1 cellular context compared by ENCODE assay signal in the genomic region with DNA sequence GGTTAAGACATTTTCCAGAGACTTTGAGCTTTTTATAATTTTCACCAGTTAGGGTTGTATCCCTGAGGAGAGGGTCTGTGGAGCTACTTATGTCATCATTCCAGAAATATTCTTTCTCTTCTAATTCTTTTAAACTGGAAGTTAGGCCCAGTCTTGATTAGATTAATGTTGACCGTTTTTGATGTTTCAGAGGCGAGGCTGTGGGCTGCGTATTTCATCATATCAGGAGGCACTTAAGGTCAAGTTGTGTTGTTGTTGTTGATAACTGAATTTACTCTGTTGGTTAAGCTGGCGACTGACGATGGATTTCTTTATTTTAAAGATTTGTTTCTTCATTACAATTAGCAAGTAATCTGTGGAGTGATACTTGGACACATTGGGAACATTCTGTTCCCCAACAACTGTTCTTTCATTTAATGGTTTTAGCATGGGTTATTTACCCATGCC.
TF ChIP-seq lines count a peak whose summit lies in the region.

No MANE protein-coding gene starts in this region.

TF ChIP-seq in K562, 482 proteins besides CTCF, POLR2A, EP300 and RAD21 (continued from another document and continues in another):
- TF ChIP-seq, protein P1, sequence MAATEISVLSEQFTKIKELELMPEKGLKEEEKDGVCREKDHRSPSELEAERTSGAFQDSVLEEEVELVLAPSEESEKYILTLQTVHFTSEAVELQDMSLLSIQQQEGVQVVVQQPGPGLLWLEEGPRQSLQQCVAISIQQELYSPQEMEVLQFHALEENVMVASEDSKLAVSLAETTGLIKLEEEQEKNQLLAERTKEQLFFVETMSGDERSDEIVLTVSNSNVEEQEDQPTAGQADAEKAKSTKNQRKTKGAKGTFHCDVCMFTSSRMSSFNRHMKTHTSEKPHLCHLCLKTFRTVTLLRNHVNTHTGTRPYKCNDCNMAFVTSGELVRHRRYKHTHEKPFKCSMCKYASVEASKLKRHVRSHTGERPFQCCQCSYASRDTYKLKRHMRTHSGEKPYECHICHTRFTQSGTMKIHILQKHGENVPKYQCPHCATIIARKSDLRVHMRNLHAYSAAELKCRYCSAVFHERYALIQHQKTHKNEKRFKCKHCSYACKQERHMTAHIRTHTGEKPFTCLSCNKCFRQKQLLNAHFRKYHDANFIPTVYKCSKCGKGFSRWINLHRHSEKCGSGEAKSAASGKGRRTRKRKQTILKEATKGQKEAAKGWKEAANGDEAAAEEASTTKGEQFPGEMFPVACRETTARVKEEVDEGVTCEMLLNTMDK (IDR thresholded peaks at IDR 0.05; ENCODE audit: borderline replicate concordance, insufficient read depth, low read depth, low read length, poor library complexity, severe bottlenecking): no peak
- TF ChIP-seq SUPT5H (IDR thresholded peaks at IDR 0.05): no peak
- no peak for TF ChIP-seq ZNF146 (CRISPR knock-in tag; IDR thresholded peaks at IDR 0.05; ENCODE audit: unreplicated experiment)
- TF ChIP-seq, protein P2, sequence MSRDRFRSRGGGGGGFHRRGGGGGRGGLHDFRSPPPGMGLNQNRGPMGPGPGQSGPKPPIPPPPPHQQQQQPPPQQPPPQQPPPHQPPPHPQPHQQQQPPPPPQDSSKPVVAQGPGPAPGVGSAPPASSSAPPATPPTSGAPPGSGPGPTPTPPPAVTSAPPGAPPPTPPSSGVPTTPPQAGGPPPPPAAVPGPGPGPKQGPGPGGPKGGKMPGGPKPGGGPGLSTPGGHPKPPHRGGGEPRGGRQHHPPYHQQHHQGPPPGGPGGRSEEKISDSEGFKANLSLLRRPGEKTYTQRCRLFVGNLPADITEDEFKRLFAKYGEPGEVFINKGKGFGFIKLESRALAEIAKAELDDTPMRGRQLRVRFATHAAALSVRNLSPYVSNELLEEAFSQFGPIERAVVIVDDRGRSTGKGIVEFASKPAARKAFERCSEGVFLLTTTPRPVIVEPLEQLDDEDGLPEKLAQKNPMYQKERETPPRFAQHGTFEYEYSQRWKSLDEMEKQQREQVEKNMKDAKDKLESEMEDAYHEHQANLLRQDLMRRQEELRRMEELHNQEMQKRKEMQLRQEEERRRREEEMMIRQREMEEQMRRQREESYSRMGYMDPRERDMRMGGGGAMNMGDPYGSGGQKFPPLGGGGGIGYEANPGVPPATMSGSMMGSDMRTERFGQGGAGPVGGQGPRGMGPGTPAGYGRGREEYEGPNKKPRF (IDR thresholded peaks at IDR 0.05; ENCODE audit: low read depth, low read length): no peak
- TF ChIP-seq POLR3A (IDR thresholded peaks at IDR 0.05; ENCODE audit: borderline replicate concordance, extremely low read depth, insufficient read depth, insufficient read length): no peak
- no peak for TF ChIP-seq ETV6 (IDR thresholded peaks at IDR 0.05; ENCODE audit: borderline replicate concordance in 1 of 2, low read depth in 2 of 2, low read length in 1 of 2)
- no peak for TF ChIP-seq ETV6 (CRISPR knock-in tag; IDR thresholded peaks at IDR 0.05; ENCODE audit: borderline replicate concordance)
- no peak for TF ChIP-seq ZNF23 (CRISPR knock-in tag; IDR thresholded peaks at IDR 0.05)
- 0 out of 2 replicates have a peak, but pooled peaks have one; percentile 40 for TF ChIP-seq NCOR1 (IDR thresholded peaks at IDR 0.05)
- no peak for TF ChIP-seq BDP1 (IDR thresholded peaks at IDR 0.05; ENCODE audit: insufficient read depth, insufficient read length)
- no peak for TF ChIP-seq ELF2 (CRISPR knock-in tag; IDR thresholded peaks at IDR 0.05)
- no peak for TF ChIP-seq CHD1 (IDR thresholded peaks at IDR 0.05; ENCODE audit: low read length)
- TF ChIP-seq CBX8 (IDR thresholded peaks at IDR 0.05; ENCODE audit: borderline replicate concordance, extremely low read depth, low read depth, low read length, poor library complexity, severe bottlenecking): no peak
- no peak for TF ChIP-seq ZNF79 (CRISPR knock-in tag; IDR thresholded peaks at IDR 0.05; ENCODE audit: low read depth)
- no peak for TF ChIP-seq NR2C2 (CRISPR knock-in tag; IDR thresholded peaks at IDR 0.05)
- no peak; the same call in 1 of the 2 replicates for TF ChIP-seq NR2C2 (tag; IDR thresholded peaks at IDR 0.05)
- TF ChIP-seq, protein P3, sequence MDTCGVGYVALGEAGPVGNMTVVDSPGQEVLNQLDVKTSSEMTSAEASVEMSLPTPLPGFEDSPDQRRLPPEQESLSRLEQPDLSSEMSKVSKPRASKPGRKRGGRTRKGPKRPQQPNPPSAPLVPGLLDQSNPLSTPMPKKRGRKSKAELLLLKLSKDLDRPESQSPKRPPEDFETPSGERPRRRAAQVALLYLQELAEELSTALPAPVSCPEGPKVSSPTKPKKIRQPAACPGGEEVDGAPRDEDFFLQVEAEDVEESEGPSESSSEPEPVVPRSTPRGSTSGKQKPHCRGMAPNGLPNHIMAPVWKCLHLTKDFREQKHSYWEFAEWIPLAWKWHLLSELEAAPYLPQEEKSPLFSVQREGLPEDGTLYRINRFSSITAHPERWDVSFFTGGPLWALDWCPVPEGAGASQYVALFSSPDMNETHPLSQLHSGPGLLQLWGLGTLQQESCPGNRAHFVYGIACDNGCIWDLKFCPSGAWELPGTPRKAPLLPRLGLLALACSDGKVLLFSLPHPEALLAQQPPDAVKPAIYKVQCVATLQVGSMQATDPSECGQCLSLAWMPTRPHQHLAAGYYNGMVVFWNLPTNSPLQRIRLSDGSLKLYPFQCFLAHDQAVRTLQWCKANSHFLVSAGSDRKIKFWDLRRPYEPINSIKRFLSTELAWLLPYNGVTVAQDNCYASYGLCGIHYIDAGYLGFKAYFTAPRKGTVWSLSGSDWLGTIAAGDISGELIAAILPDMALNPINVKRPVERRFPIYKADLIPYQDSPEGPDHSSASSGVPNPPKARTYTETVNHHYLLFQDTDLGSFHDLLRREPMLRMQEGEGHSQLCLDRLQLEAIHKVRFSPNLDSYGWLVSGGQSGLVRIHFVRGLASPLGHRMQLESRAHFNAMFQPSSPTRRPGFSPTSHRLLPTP (IDR thresholded peaks at IDR 0.05; ENCODE audit: borderline replicate concordance, extremely low read depth, insufficient read length): no peak
- no peak for TF ChIP-seq FIP1L1 (IDR thresholded peaks at IDR 0.05; ENCODE audit: low read depth, low read length, poor library complexity, severe bottlenecking)
- peak; percentile 61 for TF ChIP-seq MEIS2 (IDR thresholded peaks at IDR 0.05; ENCODE audit: partially characterized antibody)
- TF ChIP-seq, protein P4, sequence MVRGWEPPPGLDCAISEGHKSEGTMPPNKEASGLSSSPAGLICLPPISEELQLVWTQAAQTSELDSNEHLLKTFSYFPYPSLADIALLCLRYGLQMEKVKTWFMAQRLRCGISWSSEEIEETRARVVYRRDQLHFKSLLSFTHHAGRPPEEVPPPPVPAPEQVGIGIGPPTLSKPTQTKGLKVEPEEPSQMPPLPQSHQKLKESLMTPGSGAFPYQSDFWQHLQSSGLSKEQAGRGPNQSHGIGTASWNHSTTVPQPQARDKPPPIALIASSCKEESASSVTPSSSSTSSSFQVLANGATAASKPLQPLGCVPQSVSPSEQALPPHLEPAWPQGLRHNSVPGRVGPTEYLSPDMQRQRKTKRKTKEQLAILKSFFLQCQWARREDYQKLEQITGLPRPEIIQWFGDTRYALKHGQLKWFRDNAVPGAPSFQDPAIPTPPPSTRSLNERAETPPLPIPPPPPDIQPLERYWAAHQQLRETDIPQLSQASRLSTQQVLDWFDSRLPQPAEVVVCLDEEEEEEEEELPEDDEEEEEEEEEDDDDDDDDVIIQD (CRISPR knock-in tag; IDR thresholded peaks at IDR 0.05): no peak
- no peak for TF ChIP-seq ZFP1 (CRISPR knock-in tag; IDR thresholded peaks at IDR 0.05)
- no peak for TF ChIP-seq POLR2B (IDR thresholded peaks at IDR 0.05; ENCODE audit: low read depth, partially characterized antibody)
- TF ChIP-seq ZNF282 (CRISPR knock-in tag; IDR thresholded peaks at IDR 0.05): no peak
- TF ChIP-seq, protein P5, sequence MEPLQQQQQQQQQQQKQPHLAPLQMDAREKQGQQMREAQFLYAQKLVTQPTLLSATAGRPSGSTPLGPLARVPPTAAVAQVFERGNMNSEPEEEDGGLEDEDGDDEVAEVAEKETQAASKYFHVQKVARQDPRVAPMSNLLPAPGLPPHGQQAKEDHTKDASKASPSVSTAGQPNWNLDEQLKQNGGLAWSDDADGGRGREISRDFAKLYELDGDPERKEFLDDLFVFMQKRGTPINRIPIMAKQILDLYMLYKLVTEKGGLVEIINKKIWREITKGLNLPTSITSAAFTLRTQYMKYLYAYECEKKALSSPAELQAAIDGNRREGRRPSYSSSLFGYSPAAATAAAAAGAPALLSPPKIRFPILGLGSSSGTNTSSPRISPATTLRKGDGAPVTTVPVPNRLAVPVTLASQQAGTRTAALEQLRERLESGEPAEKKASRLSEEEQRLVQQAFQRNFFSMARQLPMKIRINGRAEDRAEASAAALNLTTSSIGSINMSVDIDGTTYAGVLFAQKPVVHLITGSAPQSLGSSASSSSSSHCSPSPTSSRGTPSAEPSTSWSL (CRISPR knock-in tag; IDR thresholded peaks at IDR 0.05; ENCODE audit: borderline replicate concordance): no peak
- no peak for TF ChIP-seq SMAD3 (CRISPR knock-in tag; conservative IDR thresholded peaks at IDR 0.05)
- no peak for TF ChIP-seq GTF2F1 (IDR thresholded peaks at IDR 0.05; ENCODE audit: low read depth, low read length)
- TF ChIP-seq FOXP1 (CRISPR knock-in tag; IDR thresholded peaks at IDR 0.05): 0 out of 2 replicates have a peak, but pooled peaks have one; percentile 57
- TF ChIP-seq BCL6 (CRISPR knock-in tag; IDR thresholded peaks at IDR 0.05): no peak
- TF ChIP-seq THRAP3 (IDR thresholded peaks at IDR 0.05; ENCODE audit: borderline replicate concordance): no peak
- no peak for TF ChIP-seq YY1 (IDR thresholded peaks at IDR 0.05; ENCODE audit: borderline replicate concordance in 1 of 3, control insufficient read depth in 1 of 3, extremely low read depth in 1 of 3, insufficient read depth in 3 of 3, insufficient read length in 1 of 3, insufficient replicate concordance in 2 of 3, low read depth in 1 of 3, low read length in 2 of 3)
- TF ChIP-seq NCOA4 (IDR thresholded peaks at IDR 0.05; ENCODE audit: partially characterized antibody): no peak
- TF ChIP-seq SETDB1 (IDR thresholded peaks at IDR 0.05; ENCODE audit: low read length): no peak
- no peak for TF ChIP-seq TEAD1 (CRISPR knock-in tag; IDR thresholded peaks at IDR 0.05)
- no peak for TF ChIP-seq NUFIP1 (IDR thresholded peaks at IDR 0.05; ENCODE audit: partially characterized antibody)
- TF ChIP-seq RHOXF2B (CRISPR knock-in tag; conservative IDR thresholded peaks at IDR 0.05): no peak
- TF ChIP-seq SRSF3 (IDR thresholded peaks at IDR 0.05; ENCODE audit: insufficient read depth, low read length): no peak
- no peak for TF ChIP-seq EHMT2 (IDR thresholded peaks at IDR 0.05)
- no peak for TF ChIP-seq ZNF124 (CRISPR knock-in tag; IDR thresholded peaks at IDR 0.05)
- TF ChIP-seq POLR2AphosphoS5 (IDR thresholded peaks at IDR 0.05; ENCODE audit: control insufficient read depth, insufficient read depth, low read depth, low read length): no peak
- TF ChIP-seq, protein P6, sequence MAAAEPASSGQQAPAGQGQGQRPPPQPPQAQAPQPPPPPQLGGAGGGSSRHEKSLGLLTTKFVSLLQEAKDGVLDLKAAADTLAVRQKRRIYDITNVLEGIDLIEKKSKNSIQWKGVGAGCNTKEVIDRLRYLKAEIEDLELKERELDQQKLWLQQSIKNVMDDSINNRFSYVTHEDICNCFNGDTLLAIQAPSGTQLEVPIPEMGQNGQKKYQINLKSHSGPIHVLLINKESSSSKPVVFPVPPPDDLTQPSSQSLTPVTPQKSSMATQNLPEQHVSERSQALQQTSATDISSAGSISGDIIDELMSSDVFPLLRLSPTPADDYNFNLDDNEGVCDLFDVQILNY (CRISPR knock-in tag; IDR thresholded peaks at IDR 0.05): no peak
- TF ChIP-seq RBM34 (IDR thresholded peaks at IDR 0.05; ENCODE audit: borderline replicate concordance, insufficient read depth, low read length): no peak
- TF ChIP-seq ILF3 (IDR thresholded peaks at IDR 0.05; ENCODE audit: borderline replicate concordance): no peak
- no peak for TF ChIP-seq NEUROD1 (IDR thresholded peaks at IDR 0.05; ENCODE audit: borderline replicate concordance, low read depth, low read length, partially characterized antibody)
- no peak for TF ChIP-seq CXXC5 (CRISPR knock-in tag; IDR thresholded peaks at IDR 0.05)
- TF ChIP-seq MYC (IDR thresholded peaks at IDR 0.05; ENCODE audit: low read depth, low read length): 0 out of 2 replicates have a peak, but pooled peaks have one; percentile 27
- TF ChIP-seq MYC (CRISPR knock-in tag; IDR thresholded peaks at IDR 0.05; ENCODE audit: borderline replicate concordance, low read depth): no peak
- TF ChIP-seq, protein P7, sequence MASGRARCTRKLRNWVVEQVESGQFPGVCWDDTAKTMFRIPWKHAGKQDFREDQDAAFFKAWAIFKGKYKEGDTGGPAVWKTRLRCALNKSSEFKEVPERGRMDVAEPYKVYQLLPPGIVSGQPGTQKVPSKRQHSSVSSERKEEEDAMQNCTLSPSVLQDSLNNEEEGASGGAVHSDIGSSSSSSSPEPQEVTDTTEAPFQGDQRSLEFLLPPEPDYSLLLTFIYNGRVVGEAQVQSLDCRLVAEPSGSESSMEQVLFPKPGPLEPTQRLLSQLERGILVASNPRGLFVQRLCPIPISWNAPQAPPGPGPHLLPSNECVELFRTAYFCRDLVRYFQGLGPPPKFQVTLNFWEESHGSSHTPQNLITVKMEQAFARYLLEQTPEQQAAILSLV (tag; IDR thresholded peaks at IDR 0.05): no peak; the same call in 1 of the 2 replicates
- peak; percentile 71 for TF ChIP-seq ARID1B (IDR thresholded peaks at IDR 0.05)
- TF ChIP-seq NR1H2 (CRISPR knock-in tag; IDR thresholded peaks at IDR 0.05): no peak
- TF ChIP-seq, protein P8, sequence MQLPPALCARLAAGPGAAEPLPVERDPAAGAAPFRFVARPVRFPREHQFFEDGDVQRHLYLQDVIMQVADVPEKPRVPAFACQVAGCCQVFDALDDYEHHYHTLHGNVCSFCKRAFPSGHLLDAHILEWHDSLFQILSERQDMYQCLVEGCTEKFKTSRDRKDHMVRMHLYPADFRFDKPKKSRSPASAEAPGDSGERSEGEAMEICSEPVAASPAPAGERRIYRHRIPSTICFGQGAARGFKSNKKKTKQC (CRISPR knock-in tag; IDR thresholded peaks at IDR 0.05): no peak
- TF ChIP-seq, protein P9, sequence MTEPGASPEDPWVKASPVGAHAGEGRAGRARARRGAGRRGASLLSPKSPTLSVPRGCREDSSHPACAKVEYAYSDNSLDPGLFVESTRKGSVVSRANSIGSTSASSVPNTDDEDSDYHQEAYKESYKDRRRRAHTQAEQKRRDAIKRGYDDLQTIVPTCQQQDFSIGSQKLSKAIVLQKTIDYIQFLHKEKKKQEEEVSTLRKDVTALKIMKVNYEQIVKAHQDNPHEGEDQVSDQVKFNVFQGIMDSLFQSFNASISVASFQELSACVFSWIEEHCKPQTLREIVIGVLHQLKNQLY (CRISPR knock-in tag; conservative IDR thresholded peaks at IDR 0.05): no peak
- no peak for TF ChIP-seq TBP (optimal IDR thresholded peaks at IDR 0.05; ENCODE audit: low read depth, low read length)
- TF ChIP-seq, protein P10, sequence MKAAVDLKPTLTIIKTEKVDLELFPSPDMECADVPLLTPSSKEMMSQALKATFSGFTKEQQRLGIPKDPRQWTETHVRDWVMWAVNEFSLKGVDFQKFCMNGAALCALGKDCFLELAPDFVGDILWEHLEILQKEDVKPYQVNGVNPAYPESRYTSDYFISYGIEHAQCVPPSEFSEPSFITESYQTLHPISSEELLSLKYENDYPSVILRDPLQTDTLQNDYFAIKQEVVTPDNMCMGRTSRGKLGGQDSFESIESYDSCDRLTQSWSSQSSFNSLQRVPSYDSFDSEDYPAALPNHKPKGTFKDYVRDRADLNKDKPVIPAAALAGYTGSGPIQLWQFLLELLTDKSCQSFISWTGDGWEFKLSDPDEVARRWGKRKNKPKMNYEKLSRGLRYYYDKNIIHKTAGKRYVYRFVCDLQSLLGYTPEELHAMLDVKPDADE (conservative IDR thresholded peaks at IDR 0.05; ENCODE audit: control insufficient read depth, low read depth, low read length): no peak
